24 cellular contexts compared by ENCODE assay signal in genomic region chr4:2095236-2096072, GRCh38. TPM values are rescaled to one million over a fixed set of nuclear protein-coding genes. Genes with fewer than 3 reads are reported as not detected.
DNase-seq lines count a peak whose midpoint lies in the region; ATAC-seq, FAIRE-seq and TF ChIP-seq lines count a peak whose summit lies in the region.
"Had no signal": no experiment of that assay in that cellular context is flagged by ENCODE, and none has a peak within 500 bp of the region (broad histone marks: within the 10 kb centered on the region; RNA-seq: fewer than 3 reads in every experiment).

No MANE protein-coding gene starts in this region.

- no peak overlapping the region for H2BK12ac ChIP-seq in neuronal stem cell (ENCODE audit: low read length)

- H3K4me3 ChIP-seq in astrocyte of the cerebellum (ENCODE audit: low read depth, low read length), result no peak overlapping the region
- peak overlapping the region in 1 of 2 donors; percentile 10 for H3K4me3 ChIP-seq in neuronal stem cell (ENCODE audit: low read length in 2 of 2)
- H3K4me3 ChIP-seq: A549, mucosa of descending colon, smooth muscle cell, tibial artery had no signal

- H3K36me3 ChIP-seq in neuronal stem cell (replicated peaks in 1 of 2; ENCODE audit: control insufficient read depth in 2 of 2, insufficient read depth in 2 of 2, low read length in 2 of 2), result no peaks in the 10 kb centered on the region

- H2AK5ac ChIP-seq in neuronal stem cell (ENCODE audit: low read depth, low read length), result peak overlapping the region; percentile 40

- H3K79me1 ChIP-seq in neuronal stem cell (ENCODE audit: low read depth, low read length), result no peaks in the 10 kb centered on the region

- H3K4me1 ChIP-seq in neuronal stem cell (ENCODE audit: control insufficient read depth in 2 of 2, insufficient read depth in 1 of 2, low read depth in 1 of 2, low read length in 2 of 2), result peaks cover 0 to 11% of the 10 kb centered on the region in 2 donors
- H3K4me1 ChIP-seq: A549, tibial artery had no signal

- no peak overlapping the region for H3K4me2 ChIP-seq in neuronal stem cell (ENCODE audit: insufficient read depth, low read length, poor library complexity, severe bottlenecking)
- H3K4me2 ChIP-seq: A549, smooth muscle cell had no signal

- H3K4ac ChIP-seq in neuronal stem cell (ENCODE audit: low read length), result no peak overlapping the region

- H3K27ac ChIP-seq in neuronal stem cell (replicated peaks; ENCODE audit: low read length), result no peak overlapping the region
- H3K27ac ChIP-seq: A549, tibial artery had no signal

- H2BK120ac ChIP-seq in neuronal stem cell (ENCODE audit: low read depth, low read length), result no peak overlapping the region

- H2AFZ ChIP-seq in neuronal stem cell (ENCODE audit: low read length), result no peak overlapping the region

- H3K9ac ChIP-seq in neuronal stem cell (ENCODE audit: low read depth, low read length, poor library complexity), result no peak overlapping the region

- H3K9me3 ChIP-seq in neuronal stem cell (replicated peaks in 1 of 2; ENCODE audit: control insufficient read depth in 2 of 2, insufficient read depth in 1 of 2, low read depth in 1 of 2, low read length in 2 of 2), result peaks cover 8 to 12% of the 10 kb centered on the region in 2 donors

- no peak overlapping the region for H4K8ac ChIP-seq in neuronal stem cell (ENCODE audit: low read depth, low read length)

- H3K23ac ChIP-seq in neuronal stem cell (ENCODE audit: low read depth, low read length, poor library complexity), result peak overlapping the region; percentile 3

- H3K18ac ChIP-seq in neuronal stem cell (ENCODE audit: low read length), result no peak overlapping the region

- DNase-seq in 8988T (peak; percentile 75), HTR-8/SVneo (ENCODE audit: insufficient read length, low spot score) (peak; percentile 75), astrocyte of the cerebellum (ENCODE audit: low read depth) (peak; percentile 5), neuronal stem cell (ENCODE audit: low spot score) (no peak), hepatic stellate cell (ENCODE audit: low spot score) (no peak), SIG-M5 treated with dmso at 0.1 percent for 504 hours (lab: John Stamatoyannopoulos, UW; ENCODE audit: unreplicated experiment) (no peak)
- no peak for DNase-seq in stimulated activated CD4-positive, alpha-beta T cell treated with anti-CD3 and anti-CD28 coated beads, Interleukin-1b, Interleukin-23, amount 100 ng/mL, for 48 hours
- DNase-seq: activated CD4-positive, alpha-beta T cell treated with anti-CD3 and anti-CD28 coated beads, Interleukin-2, amount 50 U/mL, for 48 hours; activated CD8-positive, alpha-beta memory T cell treated with anti-CD3 and anti-CD28 coated beads, Interleukin-2, amount 50 U/mL, for 48 hours; activated naive CD8-positive, alpha-beta T cell treated with anti-CD3 and anti-CD28 coated beads, Interleukin-2, amount 50 U/mL, for 24 hours; mucosa of descending colon; NCI-H1417; NCI-H510A; NK-92 treated with Interleukin-12 subunit alpha and Interleukin-12 subunit beta, amount 100 ng/mL, for 24 hours; RPMI8226; stimulated activated CD4-positive, alpha-beta T cell treated with anti-CD3 and anti-CD28 coated beads, Interleukin-4, amount 100 ng/mL, for 24 hours; tibial artery had no signal

- no peak overlapping the region for H3K14ac ChIP-seq in neuronal stem cell (ENCODE audit: low read length)

- no peak overlapping the region for H2BK15ac ChIP-seq in neuronal stem cell (ENCODE audit: low read length)

- peak; percentile 82 for FAIRE-seq in HTR-8/SVneo (lab: Jason Lieb, UNC)
- FAIRE-seq: A549, endothelial cell of umbilical vein, GM12892 had no signal

- no peak for TF ChIP-seq CTCF in astrocyte of the cerebellum (IDR thresholded peaks at IDR 0.05; ENCODE audit: low read depth, low read length, missing control alignments)

- in situ Hi-C loops in astrocyte of the cerebellum (cut with HindIII; ENCODE audit: low sequenced_read_pairs), result no loop called here

- WGBS in neuronal stem cell (ENCODE audit: extremely low coverage in 2 of 2, insufficient read length in 2 of 2, insufficient replicate concordance in 1 of 2), 2 donors, result no CpG with 5 or more reads among the region's 16 CpGs

- H2BK5ac ChIP-seq in neuronal stem cell (ENCODE audit: low read length), result no peak overlapping the region

- no peak for ATAC-seq in HG03439 (IDR thresholded peaks at IDR 0.05; ENCODE audit: unreplicated experiment)
- ATAC-seq: A549; activated naive CD8-positive, alpha-beta T cell treated with anti-CD3 and anti-CD28 coated beads, Interleukin-2, amount 50 U/mL, for 24 hours; mucosa of descending colon; SK-N-SH treated with all-trans-retinoic acid at 6 μM for 48 hours; WTC11 had no signal

- H3K27me3 ChIP-seq in neuronal stem cell (ENCODE audit: control insufficient read depth in 3 of 3, insufficient read depth in 3 of 3, low read depth in 1 of 3, low read length in 3 of 3), result no peaks in the 10 kb centered on the region
- H3K27me3 ChIP-seq: tibial artery had no signal

- peak overlapping the region; percentile 19 for H4K91ac ChIP-seq in neuronal stem cell (ENCODE audit: low read depth, low read length, poor library complexity)

RNA-seq across cellular contexts. Expression of gene NAT8L, which starts 36.3 kb away (rescaled TPM):
- 5.1 TPM for polyA plus RNA-seq in neuronal stem cell (2013, experiment 1 of 2)
- polyA plus RNA-seq in neuronal stem cell (2013, experiment 2 of 2), result 5.2 TPM
- polyA plus RNA-seq: smooth muscle cell had no signal

Comparison
In these comparisons a context has a peak if more than half of its experiments do, and no peak if none do; other contexts are left out.
1. DNase-seq: peak in 8988T (single experiment), HTR-8/SVneo (single experiment) and astrocyte of the cerebellum (single experiment); none in neuronal stem cell (single experiment), stimulated activated CD4-positive, alpha-beta T cell treated with anti-CD3 and anti-CD28 coated beads, Interleukin-1b, Interleukin-23, amount 100 ng/mL, for 48 hours (single experiment), hepatic stellate cell (single experiment) and SIG-M5 treated with dmso at 0.1 percent for 504 hours (single experiment).